In genomic region chr4:102631616-102632015, GRCh38 we compare ENCODE assay signal across 19 cellular contexts.
DNase-seq lines count a peak whose midpoint lies in the region; ATAC-seq, FAIRE-seq and TF ChIP-seq lines count a peak whose summit lies in the region.
"Had no signal": no experiment of that assay in that cellular context is flagged by ENCODE, and none has a peak within 500 bp of the region (broad histone marks: within the 10 kb centered on the region; RNA-seq: fewer than 3 reads in every experiment).

No MANE protein-coding gene starts in this region.

- H3K79me2 ChIP-seq in HepG2 (ENCODE audit: insufficient read depth, low read length), result no peaks in the 10 kb centered on the region

- no peak overlapping the region for H3K9ac ChIP-seq in HepG2 (ENCODE audit: insufficient read depth, low read depth, low read length)

- H2AFZ ChIP-seq in HepG2 (ENCODE audit: low read length), result no peak overlapping the region
- H2AFZ ChIP-seq: PC-9 had no signal

- BruUV-seq in HepG2 (replicated peaks; lab: Mats Ljungman, UMichigan), result TSS peak; percentile 56

- no peaks in the 10 kb centered on the region for H3K9me3 ChIP-seq in HepG2 (ENCODE audit: low read length)
- H3K9me3 ChIP-seq: HAP-1, SJCRH30 had no signal

- no peaks in the 10 kb centered on the region for H3K9me3 Mint-ChIP-seq in natural killer cell
- H3K9me3 Mint-ChIP-seq in natural killer cell treated with Interleukin-12 subunit alpha and Interleukin-12 subunit beta and Interleukin-15 and Interleukin-18, amount 100 ng/mL, for 72 hours, result no peaks in the 10 kb centered on the region
- H3K9me3 Mint-ChIP-seq in T-cell, result no peaks in the 10 kb centered on the region
- H3K9me3 Mint-ChIP-seq: CD14-positive monocyte had no signal

- H3K4me3 Mint-ChIP-seq in natural killer cell (no peak overlapping the region), T-cell (peak overlapping the region in 1 of 3 donors; percentile 83)
- no peak overlapping the region for H3K4me3 Mint-ChIP-seq in natural killer cell treated with Interleukin-12 subunit alpha and Interleukin-12 subunit beta and Interleukin-15 and Interleukin-18, amount 100 ng/mL, for 72 hours
- H3K4me3 Mint-ChIP-seq: CD14-positive monocyte had no signal

- H4K20me1 ChIP-seq in HepG2 (ENCODE audit: insufficient read depth, low read length), result no peaks in the 10 kb centered on the region

- CTCF ChIA-PET in T-cell (lab: Charles Lee), result interaction anchor here in 1 of 2 donors (0.6 kb wide), 1 partner anchor 11 kb away, joined by 3 read pairs; no protein-coding TSS in a partner anchor
- CTCF ChIA-PET in HepG2 (lab: Yijun Ruan, JAX; ENCODE audit: low intra/inter-chr PET ratio, low total read pairs), result no interaction called here

- H3K4me2 ChIP-seq in HepG2 (ENCODE audit: low read depth, low read length), result no peak overlapping the region

- peaks cover 1 to 13% of the 10 kb centered on the region in 2 experiments; a peak in 3 of 5 replicates for H3K36me3 ChIP-seq in HepG2 (replicated peaks in 1 of 2; ENCODE audit: control insufficient read depth in 1 of 2, insufficient read depth in 2 of 2, low read length in 2 of 2)
- H3K36me3 ChIP-seq: SJCRH30 had no signal

- 80% methylated on average over 7 of the region's 7 CpGs for WGBS in HepG2 (ENCODE audit: low lambda C conversion rate)

- intact Hi-C loops in natural killer cell (cut with micrococcal nuclease) (no loop called here), HepG2 (cut with micrococcal nuclease; ENCODE audit: unreplicated experiment) (no loop called here)

- POLR2A ChIA-PET in T-cell (lab: Charles Lee) (no interaction called here), HepG2 (lab: Yijun Ruan, JAX) (interaction anchor here (2.0 kb wide), 1 partner anchor 11 kb away, joined by 4 read pairs; no protein-coding TSS in a partner anchor)

- ATAC-seq in natural killer cell (no peak), T-cell (replicated peaks in 1 of 4) (no peak), HepG2 (no peak), HG02870 (IDR thresholded peaks at IDR 0.05; ENCODE audit: unreplicated experiment) (no peak)
- ATAC-seq in natural killer cell treated with Interleukin-12 subunit alpha and Interleukin-12 subunit beta and Interleukin-15 and Interleukin-18, amount 100 ng/mL, for 72 hours, result no peak

- in situ Hi-C loops in HepG2 (cut with HindIII; ENCODE audit: extremely low pct_ligation_motif_present, low pct_unique_long_range_greater_than_20kb), result no loop called here

- no peak for TF ChIP-seq POLR2A in HepG2 (IDR thresholded peaks at IDR 0.05; ENCODE audit: insufficient read depth in 1 of 2, low read depth in 2 of 2, low read length in 2 of 2)

- peaks cover 18 to 31% of the 10 kb centered on the region in 2 donors for H3K4me1 Mint-ChIP-seq in natural killer cell
- H3K4me1 Mint-ChIP-seq in natural killer cell treated with Interleukin-12 subunit alpha and Interleukin-12 subunit beta and Interleukin-15 and Interleukin-18, amount 100 ng/mL, for 72 hours (ENCODE audit: low read depth in 2 of 2), result peaks cover 26 to 37% of the 10 kb centered on the region in 2 donors
- peaks cover 63 to 64% (median 64%) of the 10 kb centered on the region in 3 donors for H3K4me1 Mint-ChIP-seq in T-cell
- H3K4me1 Mint-ChIP-seq: CD14-positive monocyte had no signal

- no peak for FAIRE-seq in HepG2 (lab: Jason Lieb, UNC)
- FAIRE-seq: D721Med had no signal

- peaks cover 10% of the 10 kb centered on the region for H3K4me1 ChIP-seq in HepG2 (ENCODE audit: insufficient read depth, low read length)
- H3K4me1 ChIP-seq: HAP-1, SJCRH30 had no signal

- DNase-seq in natural killer cell, result no peak
- DNase-seq in natural killer cell treated with Interleukin-12 subunit alpha and Interleukin-12 subunit beta and Interleukin-15 and Interleukin-18, amount 100 ng/mL, for 72 hours (ENCODE audit: low spot score), result no peak
- no peak for DNase-seq in T-cell
- no peak for DNase-seq in HepG2 (ENCODE audit: low spot score)
- DNase-seq in NCI-H1694 (lab: John Stamatoyannopoulos, UW), result no peak
- no peak for DNase-seq in ecto neural progenitor cell (ENCODE audit: low spot score)
- DNase-seq: ACHN, AML-193, DMS79, KG1, NCI-H1436, NCI-H2081, NCI-H510A treated with DMSO at 0.1 percent for 48 hours, PC-9, SJCRH30 had no signal

- no peak for TF ChIP-seq EP300 in HepG2 (IDR thresholded peaks at IDR 0.05; ENCODE audit: low read depth in 2 of 2, low read length in 2 of 2)
- no peak for TF ChIP-seq EP300 in HepG2 (CRISPR knock-in tag; IDR thresholded peaks at IDR 0.05; ENCODE audit: borderline replicate concordance)

- no peak for TF ChIP-seq RAD21 in HepG2 (CRISPR knock-in tag; IDR thresholded peaks at IDR 0.05)

- H3K4me3 ChIP-seq in HepG2 (replicated peaks in 1 of 3; ENCODE audit: insufficient read depth in 1 of 3, low read depth in 2 of 3, low read length in 3 of 3), result no peak overlapping the region
- H3K4me3 ChIP-seq: HAP-1, PC-9, SJCRH30 had no signal

- TF ChIP-seq CTCF in natural killer cell (IDR thresholded peaks at IDR 0.05) (no peak), HepG2 (CRISPR knock-in tag; IDR thresholded peaks at IDR 0.05) (no peak)

- no peaks in the 10 kb centered on the region for H3K27me3 ChIP-seq in HepG2 (ENCODE audit: control insufficient read depth in 1 of 2, insufficient read depth in 2 of 2, low read length in 2 of 2)
- H3K27me3 ChIP-seq: SJCRH30 had no signal

- H3K27me3 Mint-ChIP-seq in natural killer cell (ENCODE audit: low read depth in 2 of 2) (no peaks in the 10 kb centered on the region), T-cell (no peaks in the 10 kb centered on the region)
- no peaks in the 10 kb centered on the region for H3K27me3 Mint-ChIP-seq in natural killer cell treated with Interleukin-12 subunit alpha and Interleukin-12 subunit beta and Interleukin-15 and Interleukin-18, amount 100 ng/mL, for 72 hours

- no peak overlapping the region for H3K27ac ChIP-seq in HepG2 (ENCODE audit: extremely low read length, insufficient read depth, low read length)
- H3K27ac ChIP-seq: SJCRH30 had no signal

- peak overlapping the region; percentile 80 to 82 for H3K27ac Mint-ChIP-seq in natural killer cell
- no peak overlapping the region for H3K27ac Mint-ChIP-seq in natural killer cell treated with Interleukin-12 subunit alpha and Interleukin-12 subunit beta and Interleukin-15 and Interleukin-18, amount 100 ng/mL, for 72 hours
- H3K27ac Mint-ChIP-seq in T-cell, result peak overlapping the region; percentile 91 to 96

- H3K36me3 Mint-ChIP-seq in natural killer cell (peaks cover 7% of the 10 kb centered on the region), T-cell (peaks cover 27% of the 10 kb centered on the region)
- no peaks in the 10 kb centered on the region for H3K36me3 Mint-ChIP-seq in natural killer cell treated with Interleukin-12 subunit alpha and Interleukin-12 subunit beta and Interleukin-15 and Interleukin-18, amount 100 ng/mL, for 72 hours

TF ChIP-seq in HepG2, 621 proteins besides CTCF, POLR2A, EP300 and RAD21:
- TF ChIP-seq PHF20 (CRISPR knock-in tag; IDR thresholded peaks at IDR 0.05) (no peak), ZNF891 (CRISPR knock-in tag; IDR thresholded peaks at IDR 0.05) (no peak), SP140L (CRISPR knock-in tag; IDR thresholded peaks at IDR 0.05; ENCODE audit: borderline replicate concordance) (no peak), SP4 (CRISPR knock-in tag; IDR thresholded peaks at IDR 0.05) (no peak), SCMH1 (CRISPR knock-in tag; IDR thresholded peaks at IDR 0.05; ENCODE audit: borderline replicate concordance) (no peak), ZNF430 (CRISPR knock-in tag; IDR thresholded peaks at IDR 0.05) (no peak), CSRNP1 (CRISPR knock-in tag; IDR thresholded peaks at IDR 0.05) (no peak), SAFB2 (CRISPR knock-in tag; IDR thresholded peaks at IDR 0.05; ENCODE audit: borderline replicate concordance, low read depth) (no peak)
- TF ChIP-seq, protein P1, sequence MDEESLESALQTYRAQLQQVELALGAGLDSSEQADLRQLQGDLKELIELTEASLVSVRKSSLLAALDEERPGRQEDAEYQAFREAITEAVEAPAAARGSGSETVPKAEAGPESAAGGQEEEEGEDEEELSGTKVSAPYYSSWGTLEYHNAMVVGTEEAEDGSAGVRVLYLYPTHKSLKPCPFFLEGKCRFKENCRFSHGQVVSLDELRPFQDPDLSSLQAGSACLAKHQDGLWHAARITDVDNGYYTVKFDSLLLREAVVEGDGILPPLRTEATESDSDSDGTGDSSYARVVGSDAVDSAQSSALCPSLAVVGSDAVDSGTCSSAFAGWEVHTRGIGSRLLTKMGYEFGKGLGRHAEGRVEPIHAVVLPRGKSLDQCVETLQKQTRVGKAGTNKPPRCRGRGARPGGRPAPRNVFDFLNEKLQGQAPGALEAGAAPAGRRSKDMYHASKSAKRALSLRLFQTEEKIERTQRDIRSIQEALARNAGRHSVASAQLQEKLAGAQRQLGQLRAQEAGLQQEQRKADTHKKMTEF (CRISPR knock-in tag; IDR thresholded peaks at IDR 0.05), result no peak

Comparison
In these comparisons a context has a peak if more than half of its experiments do, and no peak if none do; other contexts are left out.
1. H3K27ac Mint-ChIP-seq: peak in natural killer cell (2 of 2) and T-cell (2 of 2); none in natural killer cell treated with Interleukin-12 subunit alpha and Interleukin-12 subunit beta and Interleukin-15 and Interleukin-18, amount 100 ng/mL, for 72 hours (0 of 2).